8 cellular contexts compared by ENCODE assay signal in genomic region chr5:146041180-146041789, GRCh38.
A peak's percentile ranks its signal among the peaks of the same experiment; 100 is the strongest.
DNase-seq lines count a peak whose midpoint lies in the region; ATAC-seq and TF ChIP-seq lines count a peak whose summit lies in the region.

No MANE protein-coding gene starts in this region.

- H3K36me3 ChIP-seq in OCI-LY1 (ENCODE audit: insufficient read depth, low read length), result no peaks in the 10 kb centered on the region

- no peak overlapping the region for H2AFZ ChIP-seq in OCI-LY1 (ENCODE audit: low read length)

- no peak overlapping the region for H3K4me3 ChIP-seq in OCI-LY1 (ENCODE audit: low read depth, low read length, poor library complexity, severe bottlenecking)

- TF ChIP-seq CTCF in OCI-LY1 (IDR thresholded peaks at IDR 0.05; ENCODE audit: low read length), result peak; percentile 42; the same call in 1 of the 2 replicates

- no peaks in the 10 kb centered on the region for H3K9me2 ChIP-seq in OCI-LY1 (ENCODE audit: low read depth, low read length)

- H3K4me1 ChIP-seq in OCI-LY1 (ENCODE audit: insufficient read depth, low read length, severe bottlenecking), result no peaks in the 10 kb centered on the region

- no peaks in the 10 kb centered on the region for H3K27me3 ChIP-seq in OCI-LY1 (ENCODE audit: insufficient read depth, low read length)

- H3K4me2 ChIP-seq in OCI-LY1 (ENCODE audit: low read length), result no peak overlapping the region

- no peak overlapping the region for H3K27ac ChIP-seq in OCI-LY1 (ENCODE audit: low read depth, low read length, poor library complexity, severe bottlenecking)

- no peaks in the 10 kb centered on the region for H3F3A ChIP-seq in OCI-LY1 (ENCODE audit: insufficient read depth, low read length)

- ATAC-seq in GM21786 (IDR thresholded peaks at IDR 0.05; ENCODE audit: unreplicated experiment) (peak; percentile 53), GM18873 (IDR thresholded peaks at IDR 0.05; ENCODE audit: low FRiP score, unreplicated experiment) (no peak), HG02840 (IDR thresholded peaks at IDR 0.05; ENCODE audit: low FRiP score, unreplicated experiment) (no peak)

- no peaks in the 10 kb centered on the region for H4K20me1 ChIP-seq in OCI-LY1 (ENCODE audit: insufficient read depth, low read length)

- DNase-seq in EL, result peak; percentile 20
- DNase-seq in glomerular visceral epithelial cell (ENCODE audit: extremely low spot score), result peak; percentile 22
- DNase-seq in amygdala (lab: John Stamatoyannopoulos, UW), result no peak
- no peak for DNase-seq in hippocampal formation (lab: John Stamatoyannopoulos, UW)

- H3K79me2 ChIP-seq in OCI-LY1 (ENCODE audit: insufficient read depth, low read length), result no peaks in the 10 kb centered on the region

- no peaks in the 10 kb centered on the region for H3K9me3 ChIP-seq in OCI-LY1 (ENCODE audit: low read length)

- H3K9ac ChIP-seq in OCI-LY1 (ENCODE audit: low read length), result no peak overlapping the region

Comparison
In these comparisons a context has a peak if more than half of its experiments do, and no peak if none do; other contexts are left out.
1. DNase-seq: peak in EL (single experiment) and glomerular visceral epithelial cell (single experiment); none in amygdala (0 of 56) and hippocampal formation (0 of 2).